ENCODE assay signal across 31 cellular contexts in genomic region chr5:59293700-59294099, GRCh38.
A peak's percentile ranks its signal among the peaks of the same experiment; 100 is the strongest.
DNase-seq lines count a peak whose midpoint lies in the region; ATAC-seq and TF ChIP-seq lines count a peak whose summit lies in the region.
"Had no signal": no experiment of that assay in that cellular context is flagged by ENCODE, and none has a peak within 500 bp of the region (broad histone marks: within the 10 kb centered on the region; RNA-seq: fewer than 3 reads in every experiment).

No MANE protein-coding gene starts in this region.

- H3K36me3 ChIP-seq in psoas muscle (ENCODE audit: insufficient read depth in 1 of 2, low read depth in 1 of 2) (no peaks in the 10 kb centered on the region), SK-N-SH (replicated peaks in 1 of 2; ENCODE audit: control insufficient read depth in 1 of 2, insufficient read depth in 2 of 2, low read length in 1 of 2) (peaks cover 0 to 3% of the 10 kb centered on the region in 2 experiments)
- H3K36me3 ChIP-seq: left ventricle myocardium inferior, right lobe of liver, thyroid gland, uterus had no signal

- TF ChIP-seq CTCF in Calu3 (IDR thresholded peaks at IDR 0.05; ENCODE audit: unreplicated experiment) (no peak), choroid plexus epithelial cell (conservative IDR thresholded peaks at IDR 0.05; ENCODE audit: low read depth, low read length) (no peak), psoas muscle (IDR thresholded peaks at IDR 0.05) (no peak), SK-N-SH (IDR thresholded peaks at IDR 0.05) (no peak)

- BruUV-seq in Calu3 (replicated peaks; lab: Mats Ljungman, UMichigan), result no TSS peak

- H3K36me3 Mint-ChIP-seq in activated CD4-positive, alpha-beta T cell treated with anti-CD3 and anti-CD28 coated beads for 36 hours (ENCODE audit: low read depth), result no peaks in the 10 kb centered on the region
- no peaks in the 10 kb centered on the region for H3K36me3 Mint-ChIP-seq in activated CD4-positive, alpha-beta T cell treated with anti-CD3 and anti-CD28 coated beads, Interleukin-2, amount 10 ng/mL, durations not matched to agents 24 days and 14 days (ENCODE audit: low read depth)
- peaks cover 9% of the 10 kb centered on the region for H3K36me3 Mint-ChIP-seq in Calu3 (ENCODE audit: insufficient read depth, unreplicated experiment)
- H3K36me3 Mint-ChIP-seq: activated CD8-positive, alpha-beta memory T cell treated with anti-CD3 and anti-CD28 coated beads, Interleukin-2, amount 10 ng/mL, durations not matched to agents 7 days and 5 days had no signal

- no peaks in the 10 kb centered on the region for H3K79me2 ChIP-seq in SK-N-SH (ENCODE audit: insufficient read depth)

- no peak overlapping the region for H3K4me3 Mint-ChIP-seq in activated CD4-positive, alpha-beta T cell treated with anti-CD3 and anti-CD28 coated beads for 36 hours
- H3K4me3 Mint-ChIP-seq in activated CD4-positive, alpha-beta T cell treated with anti-CD3 and anti-CD28 coated beads, Interleukin-2, amount 10 ng/mL, durations not matched to agents 24 days and 14 days, result no peak overlapping the region
- H3K4me3 Mint-ChIP-seq in Calu3 (ENCODE audit: low read depth, unreplicated experiment), result peak overlapping the region; percentile 21
- H3K4me3 Mint-ChIP-seq: activated CD8-positive, alpha-beta memory T cell treated with anti-CD3 and anti-CD28 coated beads, Interleukin-2, amount 10 ng/mL, durations not matched to agents 7 days and 5 days; stimulated activated naive CD8-positive, alpha-beta T cell treated with anti-CD3 and anti-CD28 coated beads, Interleukin-15, Interleukin-2, amounts not matched to agents 100 ng/mL and 50 ng/mL, for 24 hours; T-helper 2 cell treated with Interferon-gamma antibody and Interleukin-4, amounts not matched to agents 5 μg/mL and 100 μg/mL, for 36 hours had no signal

- no peaks in the 10 kb centered on the region for H3K9me3 Mint-ChIP-seq in activated CD4-positive, alpha-beta T cell treated with anti-CD3 and anti-CD28 coated beads for 36 hours (ENCODE audit: low read depth)
- no peaks in the 10 kb centered on the region for H3K9me3 Mint-ChIP-seq in activated CD4-positive, alpha-beta T cell treated with anti-CD3 and anti-CD28 coated beads, Interleukin-2, amount 10 ng/mL, durations not matched to agents 24 days and 14 days
- no peaks in the 10 kb centered on the region for H3K9me3 Mint-ChIP-seq in Calu3 (ENCODE audit: low read depth, unreplicated experiment)
- H3K9me3 Mint-ChIP-seq: stimulated activated naive CD8-positive, alpha-beta T cell treated with anti-CD3 and anti-CD28 coated beads, Interleukin-15, Interleukin-2, amounts not matched to agents 100 ng/mL and 50 ng/mL, for 24 hours; T-helper 2 cell treated with Interferon-gamma antibody and Interleukin-4, amounts not matched to agents 5 μg/mL and 100 μg/mL, for 36 hours had no signal

- POLR2A ChIA-PET in activated CD4-positive, alpha-beta T cell treated with anti-CD3 and anti-CD28 coated beads for 36 hours (lab: Charles Lee), result no interaction called here
- POLR2A ChIA-PET in SK-N-SH (lab: Yijun Ruan, JAX), result no interaction called here

- 53 to 84% (median 57%) methylated on average over 4 of the region's 4 CpGs for WGBS in psoas muscle, 3 donors
- WGBS in SK-N-SH (ENCODE audit: low lambda C conversion rate), result 80% methylated on average over 4 of the region's 4 CpGs

- H3K4me3 ChIP-seq in choroid plexus epithelial cell (ENCODE audit: low read depth, low read length), result no peak overlapping the region
- no peak overlapping the region for H3K4me3 ChIP-seq in psoas muscle
- no peak overlapping the region for H3K4me3 ChIP-seq in SK-N-SH (ENCODE audit: low read depth in 2 of 2, low read length in 1 of 2)
- H3K4me3 ChIP-seq: left ventricle myocardium inferior, right lobe of liver, thyroid gland, uterus had no signal

- H3K9ac ChIP-seq in SK-N-SH, result no peak overlapping the region

- intact Hi-C loops in activated CD4-positive, alpha-beta T cell treated with anti-CD3 and anti-CD28 coated beads for 36 hours (cut with DNase I, micrococcal nuclease), result no loop called here
- intact Hi-C loops in activated CD4-positive, alpha-beta T cell treated with anti-CD3 and anti-CD28 coated beads, Interleukin-2, amount 10 ng/mL, durations not matched to agents 24 days and 14 days (cut with micrococcal nuclease), result no loop called here
- intact Hi-C loops in Calu3 (cut with micrococcal nuclease; ENCODE audit: unreplicated experiment), result no loop called here
- intact Hi-C loops in psoas muscle (cut with DNase I), result no loop called here

- ATAC-seq in activated CD4-positive, alpha-beta T cell treated with anti-CD3 and anti-CD28 coated beads for 36 hours, result peak; percentile 66
- peak; percentile 55 to 80 (median 65) for ATAC-seq in psoas muscle
- ATAC-seq in HG02798 (IDR thresholded peaks at IDR 0.05; ENCODE audit: poor library complexity, unreplicated experiment), result no peak
- ATAC-seq: activated CD8-positive, alpha-beta memory T cell treated with anti-CD3 and anti-CD28 coated beads, Interleukin-2, amount 10 ng/mL, durations not matched to agents 7 days and 5 days; Panc1 had no signal

- TF ChIP-seq EP300 in SK-N-SH (IDR thresholded peaks at IDR 0.05; ENCODE audit: borderline replicate concordance in 1 of 2, low read depth in 1 of 2, low read length in 1 of 2), result no peak

- no peak overlapping the region for H3K4me2 ChIP-seq in SK-N-SH

- CTCF ChIA-PET in activated CD4-positive, alpha-beta T cell treated with anti-CD3 and anti-CD28 coated beads for 36 hours (lab: Charles Lee), result no interaction called here
- CTCF ChIA-PET in Calu3 (lab: Charles Lee) (no interaction called here), SK-N-SH (lab: Yijun Ruan, JAX) (no interaction called here)

- DNase-seq in activated CD4-positive, alpha-beta T cell treated with anti-CD3 and anti-CD28 coated beads for 36 hours, result peak; percentile 43
- no peak for DNase-seq in activated CD4-positive, alpha-beta T cell treated with anti-CD3 and anti-CD28 coated beads, Interleukin-2, amount 10 ng/mL, durations not matched to agents 24 days and 14 days
- peak; percentile 24 for DNase-seq in Calu3
- DNase-seq in choroid plexus epithelial cell (ENCODE audit: low read depth), result peak; percentile 27
- no peak for DNase-seq in psoas muscle
- DNase-seq in central memory CD4-positive, alpha-beta T cell, result no peak
- DNase-seq in SK-N-SH, result no peak
- DNase-seq: 8988T; activated CD8-positive, alpha-beta memory T cell treated with anti-CD3 and anti-CD28 coated beads, Interleukin-2, amount 10 ng/mL, durations not matched to agents 7 days and 5 days; activated naive CD4-positive, alpha-beta T cell; amniotic stem cell; DND-41; GF-D8; glutamatergic neuron; HCEC 1CT; Karpas-422; left ventricle myocardium inferior; mesendoderm; NCI-H1417 treated with DMSO at 0.1 percent for 48 hours; NCI-H2081 treated with DMSO at 0.1 percent for 48 hours; NCI-H2227 treated with DMSO at 0.1 percent for 48 hours; NCI-H69; right lobe of liver; SHP77 treated with DMSO at 0.1 percent for 48 hours; stimulated activated CD4-positive, alpha-beta T cell treated with anti-CD3 and anti-CD28 coated beads, Interleukin-4, amount 100 ng/mL, for 4 hours; thyroid gland; uterus had no signal

- no peak overlapping the region for H3K27ac Mint-ChIP-seq in activated CD4-positive, alpha-beta T cell treated with anti-CD3 and anti-CD28 coated beads for 36 hours
- H3K27ac Mint-ChIP-seq in activated CD4-positive, alpha-beta T cell treated with anti-CD3 and anti-CD28 coated beads, Interleukin-2, amount 10 ng/mL, durations not matched to agents 24 days and 14 days, result no peak overlapping the region
- H3K27ac Mint-ChIP-seq in Calu3 (ENCODE audit: unreplicated experiment), result peak overlapping the region; percentile 27
- H3K27ac Mint-ChIP-seq: activated CD8-positive, alpha-beta memory T cell treated with anti-CD3 and anti-CD28 coated beads, Interleukin-2, amount 10 ng/mL, durations not matched to agents 7 days and 5 days; stimulated activated naive CD8-positive, alpha-beta T cell treated with anti-CD3 and anti-CD28 coated beads, Interleukin-15, Interleukin-2, amounts not matched to agents 100 ng/mL and 50 ng/mL, for 24 hours; T-helper 2 cell treated with Interferon-gamma antibody and Interleukin-4, amounts not matched to agents 5 μg/mL and 100 μg/mL, for 36 hours had no signal

- H3K9me2 ChIP-seq in SK-N-SH, result no peaks in the 10 kb centered on the region

- H3K9me3 ChIP-seq in psoas muscle (no peaks in the 10 kb centered on the region), SK-N-SH (no peaks in the 10 kb centered on the region)
- H3K9me3 ChIP-seq: left ventricle myocardium inferior, right lobe of liver, thyroid gland, uterus had no signal

- no peak for TF ChIP-seq RAD21 in SK-N-SH (IDR thresholded peaks at IDR 0.05; ENCODE audit: low read length)

- H4K20me1 ChIP-seq in SK-N-SH (ENCODE audit: insufficient read depth), result no peaks in the 10 kb centered on the region

- no peak overlapping the region for H2AFZ ChIP-seq in SK-N-SH (ENCODE audit: low read depth)

- peaks cover 4% of the 10 kb centered on the region for H3F3A ChIP-seq in SK-N-SH (replicated peaks; ENCODE audit: insufficient read depth)

- H3K4me1 ChIP-seq in psoas muscle, result peaks cover 50% of the 10 kb centered on the region
- peaks cover 0 to 4% of the 10 kb centered on the region in 2 experiments; a peak in 2 of 4 replicates for H3K4me1 ChIP-seq in SK-N-SH (ENCODE audit: control insufficient read depth in 1 of 2, insufficient read depth in 2 of 2, low read depth in 1 of 2, low read length in 1 of 2)
- H3K4me1 ChIP-seq: right lobe of liver, uterus had no signal

- peaks cover 15% of the 10 kb centered on the region for H3K4me1 Mint-ChIP-seq in activated CD4-positive, alpha-beta T cell treated with anti-CD3 and anti-CD28 coated beads for 36 hours
- H3K4me1 Mint-ChIP-seq in activated CD4-positive, alpha-beta T cell treated with anti-CD3 and anti-CD28 coated beads, Interleukin-2, amount 10 ng/mL, durations not matched to agents 24 days and 14 days, result peaks cover 8% of the 10 kb centered on the region
- H3K4me1 Mint-ChIP-seq in Calu3 (ENCODE audit: low read depth, unreplicated experiment), result peaks cover 41% of the 10 kb centered on the region

- H3K27me3 ChIP-seq in psoas muscle (ENCODE audit: insufficient read depth in 3 of 3, low read length in 2 of 3) (no peaks in the 10 kb centered on the region), SK-N-SH (ENCODE audit: insufficient read depth) (no peaks in the 10 kb centered on the region)
- H3K27me3 ChIP-seq: right lobe of liver, thyroid gland, uterus had no signal

- H3K27ac ChIP-seq in psoas muscle (peak overlapping the region; percentile 41), SK-N-SH (ENCODE audit: low read depth in 2 of 2, low read length in 1 of 2) (no peak overlapping the region)
- H3K27ac ChIP-seq: left ventricle myocardium inferior, right lobe of liver, thyroid gland, uterus had no signal

- H3K27me3 Mint-ChIP-seq in activated CD4-positive, alpha-beta T cell treated with anti-CD3 and anti-CD28 coated beads for 36 hours, result no peaks in the 10 kb centered on the region
- H3K27me3 Mint-ChIP-seq in activated CD4-positive, alpha-beta T cell treated with anti-CD3 and anti-CD28 coated beads, Interleukin-2, amount 10 ng/mL, durations not matched to agents 24 days and 14 days, result peaks cover 3% of the 10 kb centered on the region
- no peaks in the 10 kb centered on the region for H3K27me3 Mint-ChIP-seq in Calu3 (ENCODE audit: unreplicated experiment)

Comparison
In these comparisons a context has a peak if more than half of its experiments do, and no peak if none do; other contexts are left out.
1. DNase-seq: peak in activated CD4-positive, alpha-beta T cell treated with anti-CD3 and anti-CD28 coated beads for 36 hours (single experiment), Calu3 (single experiment) and choroid plexus epithelial cell (single experiment); none in activated CD4-positive, alpha-beta T cell treated with anti-CD3 and anti-CD28 coated beads, Interleukin-2, amount 10 ng/mL, durations not matched to agents 24 days and 14 days (single experiment), psoas muscle (0 of 2), central memory CD4-positive, alpha-beta T cell (single experiment) and SK-N-SH (single experiment).